Comparison of ENCODE assay signal across 34 cellular contexts in the genomic region with DNA sequence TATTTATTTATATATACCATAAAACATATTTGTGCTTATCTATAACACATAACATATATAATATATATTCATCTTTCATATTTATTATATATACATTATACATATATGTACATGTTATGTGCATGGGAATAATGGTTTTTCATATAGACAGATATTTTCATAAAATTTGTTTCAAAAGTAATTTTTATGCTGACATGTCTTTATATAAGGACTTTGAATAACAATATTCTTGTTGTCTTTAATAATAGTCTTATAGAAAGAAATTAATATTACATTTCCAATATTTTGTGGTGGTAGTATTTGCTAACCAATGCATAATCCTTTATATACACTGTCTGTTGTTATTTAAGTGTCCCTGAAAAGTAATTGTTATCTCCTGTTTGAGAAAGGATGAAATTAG. TPM values are rescaled to one million over a fixed set of nuclear protein-coding genes. Genes with fewer than 3 reads are reported as not detected.
"Had no signal": no experiment of that assay in that cellular context is flagged by ENCODE, and none has a peak within 500 bp of the region (broad histone marks: within the 10 kb centered on the region; RNA-seq: fewer than 3 reads in every experiment).

No MANE protein-coding gene starts in this region.

- H3K9me3 ChIP-seq: esophagus squamous epithelium, gastroesophageal sphincter, heart right ventricle had no signal

- H3K27me3 ChIP-seq: brain microvascular endothelial cell, esophagus squamous epithelium, gastroesophageal sphincter, heart right ventricle had no signal

- H3K27ac Mint-ChIP-seq: activated B cell treated with CpG ODN at 0.5 μM for 24 hours; activated CD8-positive, alpha-beta T cell treated with anti-CD3 and anti-CD28 coated beads for 36 hours; activated naive CD8-positive, alpha-beta T cell; activated T-helper 17 cell treated with anti-CD3 and anti-CD28 coated beads, Interleukin-2, amount 50 U/mL, for 72 hours; T-helper 17 cell; T-helper 2 cell treated with Interferon-gamma antibody and Interleukin-4, amounts not matched to agents 5 μg/mL and 100 μg/mL, for 36 hours had no signal

- H3K4me3 Mint-ChIP-seq: activated B cell treated with CpG ODN at 0.5 μM for 24 hours; activated CD8-positive, alpha-beta T cell treated with anti-CD3 and anti-CD28 coated beads for 36 hours; activated naive CD8-positive, alpha-beta T cell; activated T-cell treated with anti-CD3 and anti-CD28 coated beads, Interleukin-2, amount 50 U/mL, for 4 hours; activated T-helper 17 cell treated with anti-CD3 and anti-CD28 coated beads, Interleukin-2, amount 50 U/mL, for 72 hours; central memory CD8-positive, alpha-beta T cell; T-helper 17 cell; T-helper 2 cell treated with Interferon-gamma antibody and Interleukin-4, amounts not matched to agents 5 μg/mL and 100 μg/mL, for 36 hours had no signal

- ATAC-seq: activated CD4-positive, CD25-positive, alpha-beta regulatory T cell treated with anti-CD3 and anti-CD28 coated beads, Interleukin-2, amount 50 U/mL, for 24 hours; activated CD8-positive, alpha-beta T cell treated with anti-CD3 and anti-CD28 coated beads for 36 hours; activated T-cell treated with anti-CD3 and anti-CD28 coated beads, Interleukin-2, amount 50 U/mL, for 4 hours; activated T-helper 17 cell treated with anti-CD3 and anti-CD28 coated beads, Interleukin-2, amount 50 U/mL, for 72 hours; gastroesophageal sphincter; heart right ventricle; T-helper 17 cell had no signal

- H3K27me3 Mint-ChIP-seq: activated B cell treated with CpG ODN at 0.5 μM for 24 hours; activated CD8-positive, alpha-beta T cell treated with anti-CD3 and anti-CD28 coated beads for 36 hours; activated naive CD8-positive, alpha-beta T cell; activated T-helper 17 cell treated with anti-CD3 and anti-CD28 coated beads, Interleukin-2, amount 50 U/mL, for 72 hours; central memory CD8-positive, alpha-beta T cell; T-helper 17 cell had no signal

- FAIRE-seq: astrocyte, bronchial epithelial cell, endothelial cell of umbilical vein had no signal

- H3K36me3 Mint-ChIP-seq: activated naive CD8-positive, alpha-beta T cell had no signal

- H3K4me1 Mint-ChIP-seq: activated B cell treated with CpG ODN at 0.5 μM for 24 hours; activated T-helper 17 cell treated with anti-CD3 and anti-CD28 coated beads, Interleukin-2, amount 50 U/mL, for 72 hours; central memory CD8-positive, alpha-beta T cell; T-helper 17 cell had no signal

- H3K4me3 ChIP-seq: esophagus squamous epithelium, gastroesophageal sphincter, heart right ventricle had no signal

- H3K27ac ChIP-seq: brain microvascular endothelial cell, epithelial cell of prostate, esophagus squamous epithelium, gastroesophageal sphincter, heart right ventricle, WERI-Rb-1 had no signal

- DNase-seq: activated B cell treated with CpG ODN at 0.5 μM for 24 hours; activated CD4-positive, alpha-beta T cell treated with anti-CD3 and anti-CD28 coated beads for 48 hours; activated CD4-positive, alpha-beta T cell treated with anti-CD3 and anti-CD28 coated beads, Interleukin-2, amount 50 U/mL, for 1 hour; activated CD4-positive, alpha-beta T cell treated with anti-CD3 and anti-CD28 coated beads, Interleukin-2, amount 50 U/mL, for 48 hours; activated CD8-positive, alpha-beta memory T cell treated with anti-CD3 and anti-CD28 coated beads for 24 hours; activated CD8-positive, alpha-beta T cell treated with anti-CD3 and anti-CD28 coated beads for 36 hours; activated effector memory CD4-positive, alpha-beta T cell treated with Interleukin-2 at 50 U/mL for 16 hours; activated gamma-delta T cell treated with Interleukin-2 at 50 U/mL for 16 hours; activated naive CD4-positive, alpha-beta T cell treated with anti-CD3 and anti-CD28 coated beads, Interleukin-2, amount 50 U/mL, for 16 hours; activated naive CD4-positive, alpha-beta T cell treated with Interleukin-2 at 50 U/mL for 16 hours; activated T-cell treated with anti-CD3 and anti-CD28 coated beads, Interleukin-2, amount 50 U/mL, for 4 hours; amniotic stem cell; anterior cingulate cortex; brain microvascular endothelial cell; cortex of kidney; dermis blood vessel endothelial cell; effector CD8-positive, alpha-beta T cell; esophagus squamous epithelium; foreskin melanocyte; heart right ventricle; T-helper 17 cell; T1000; WERI-Rb-1 had no signal

- H3K36me3 ChIP-seq: brain microvascular endothelial cell, esophagus squamous epithelium, gastroesophageal sphincter, heart right ventricle, WERI-Rb-1 had no signal

- H3K9me3 Mint-ChIP-seq: activated B cell treated with CpG ODN at 0.5 μM for 24 hours; activated CD8-positive, alpha-beta T cell treated with anti-CD3 and anti-CD28 coated beads for 36 hours; activated T-cell treated with anti-CD3 and anti-CD28 coated beads, Interleukin-2, amount 50 U/mL, for 4 hours; T-helper 2 cell treated with Interferon-gamma antibody and Interleukin-4, amounts not matched to agents 5 μg/mL and 100 μg/mL, for 36 hours had no signal

- H3K4me1 ChIP-seq: esophagus squamous epithelium, gastroesophageal sphincter, heart right ventricle had no signal

RNA-seq across cellular contexts. Expression of a gene that starts 49.6 kb away (rescaled TPM):
- total RNA-seq: activated B cell treated with CpG ODN at 0.5 μM for 24 hours; activated CD8-positive, alpha-beta T cell treated with anti-CD3 and anti-CD28 coated beads for 36 hours; activated T-cell treated with anti-CD3 and anti-CD28 coated beads, Interleukin-2, amount 50 U/mL, for 4 hours; activated T-helper 17 cell treated with anti-CD3 and anti-CD28 coated beads, Interleukin-2, amount 50 U/mL, for 72 hours; bronchial epithelial cell; fibroblast of lung; gastroesophageal sphincter; T-helper 17 cell had no signal
